ENCODE assay signal across 16 cellular contexts in genomic region chr7:30460246-30460633, GRCh38. TPM values are rescaled to one million over a fixed set of nuclear protein-coding genes. Genes with fewer than 3 reads are reported as not detected.
DNase-seq lines count a peak whose midpoint lies in the region; ATAC-seq, FAIRE-seq and TF ChIP-seq lines count a peak whose summit lies in the region.
"Had no signal": no experiment of that assay in that cellular context is flagged by ENCODE, and none has a peak within 500 bp of the region (broad histone marks: within the 10 kb centered on the region; RNA-seq: fewer than 3 reads in every experiment).

No MANE protein-coding gene starts in this region.

- peak overlapping the region; percentile 46; the same call in 1 of the 3 replicates for H2BK15ac ChIP-seq in IMR-90 (ENCODE audit: low read depth, low read length)

- peak overlapping the region; percentile 78 for H2BK5ac ChIP-seq in IMR-90 (ENCODE audit: low read depth, low read length, poor library complexity, severe bottlenecking)

- 100% methylated on average over 1 of the region's 4 CpGs; no CpG with 5 or more reads in 1 of the 2 experiments for WGBS in IMR-90 (ENCODE audit: extremely low coverage in 2 of 2, insufficient read length in 1 of 2), 2 experiments
- WGBS in thyroid gland, 2 donors = 83 to 90% methylated on average over 4 of the region's 4 CpGs
- 81 to 84% methylated on average over 4 of the region's 4 CpGs for WGBS in body of pancreas, 2 donors

- peak overlapping the region; percentile 73 for H3K14ac ChIP-seq in IMR-90 (replicated peaks; ENCODE audit: low read depth, low read length)

- H3K4ac ChIP-seq in IMR-90 (ENCODE audit: low read depth, low read length) = peak overlapping the region; percentile 58

- H4K5ac ChIP-seq in IMR-90 (ENCODE audit: low read depth, low read length) = peak overlapping the region; percentile 59

- H3K27me3 ChIP-seq in IMR-90 (ENCODE audit: control insufficient read depth, insufficient read depth, low read length) (no peaks in the 10 kb centered on the region), brain microvascular endothelial cell (replicated peaks) (no peaks in the 10 kb centered on the region), thyroid gland (no peaks in the 10 kb centered on the region), body of pancreas (no peaks in the 10 kb centered on the region)
- H3K27me3 ChIP-seq: dorsolateral prefrontal cortex had no signal

- H3K27ac ChIP-seq in IMR-90 (ENCODE audit: insufficient read depth, low read length) (peak overlapping the region; percentile 61; the same call in 1 of the 2 replicates), brain microvascular endothelial cell (peak overlapping the region; percentile 78), thyroid gland (peak overlapping the region in 2 of 3 donors; percentile 39 to 52), body of pancreas (no peak overlapping the region)
- H3K27ac ChIP-seq: dorsolateral prefrontal cortex, VCaP had no signal

- DNase-seq in IMR-90 (no peak), brain microvascular endothelial cell (no peak), mucosa of descending colon (peak in 1 of 3 donors; percentile 28), thyroid gland (no peak), body of pancreas (no peak), HTR-8/SVneo (ENCODE audit: insufficient read length, low spot score) (no peak), ecto neural progenitor cell (ENCODE audit: low spot score) (no peak)
- DNase-seq: activated naive CD8-positive, alpha-beta T cell treated with anti-CD3 and anti-CD28 coated beads, Interleukin-2, amount 50 U/mL, for 24 hours; dorsolateral prefrontal cortex; NCI-H1694 treated with DMSO at 0.1 percent for 48 hours; NCI-H748 treated with DMSO at 0.1 percent for 48 hours; occipital lobe; SHP77 treated with DMSO at 0.1 percent for 48 hours; stimulated activated CD4-positive, alpha-beta T cell treated with anti-CD3 and anti-CD28 coated beads, Interleukin-2, amount 100 ng/mL, for 48 hours; stimulated activated naive B cell treated with anti-CD40 and anti-IgM and Interleukin-4, amounts not matched to agents 10 μg/mL and 1 μg/mL and 100 μg/mL, for 72 hours had no signal

- H3K4me1 ChIP-seq in IMR-90 (ENCODE audit: control insufficient read depth, insufficient read depth, low read length) = peaks cover 20% of the 10 kb centered on the region
- peaks cover 16% of the 10 kb centered on the region for H3K4me1 ChIP-seq in mucosa of descending colon (ENCODE audit: low read depth)
- H3K4me1 ChIP-seq in thyroid gland = peaks cover 32 to 54% of the 10 kb centered on the region in 2 donors
- H3K4me1 ChIP-seq in body of pancreas = no peaks in the 10 kb centered on the region

- H3K23ac ChIP-seq in IMR-90 (ENCODE audit: low read depth, low read length) = peak overlapping the region; percentile 83; the same call in 1 of the 2 replicates

- in situ Hi-C loops in IMR-90 (cut with MboI; ENCODE audit: low sequenced_read_pairs) (no loop called here), brain microvascular endothelial cell (cut with HindIII; ENCODE audit: low pct_ligation_motif_present, low sequenced_read_pairs) (no loop called here)

- no peak for TF ChIP-seq RAD21 in IMR-90 (IDR thresholded peaks at IDR 0.05; ENCODE audit: low read length)

- H3K9me3 ChIP-seq in IMR-90 (ENCODE audit: control insufficient read depth, insufficient read depth, low read length) (no peaks in the 10 kb centered on the region), mucosa of descending colon (no peaks in the 10 kb centered on the region), thyroid gland (no peaks in the 10 kb centered on the region), body of pancreas (no peaks in the 10 kb centered on the region)

- H3K36me3 ChIP-seq in IMR-90 (ENCODE audit: control insufficient read depth, insufficient read depth, low read length) (peaks cover 7% of the 10 kb centered on the region; the same call in 1 of the 2 replicates), brain microvascular endothelial cell (replicated peaks) (no peaks in the 10 kb centered on the region), mucosa of descending colon (ENCODE audit: low read depth) (no peaks in the 10 kb centered on the region), thyroid gland (peaks cover 11 to 21% of the 10 kb centered on the region in 2 donors), body of pancreas (replicated peaks in 1 of 2; ENCODE audit: insufficient read depth in 1 of 2, low read depth in 2 of 2) (no peaks in the 10 kb centered on the region)

- BruUV-seq in IMR-90 (replicated peaks; lab: Mats Ljungman, UMichigan) = no TSS peak

- intact Hi-C loops in IMR-90 (cut with micrococcal nuclease) (no loop called here), mucosa of descending colon (cut with DNase I, micrococcal nuclease) (no loop called here), thyroid gland (cut with DNase I) (no loop called here), body of pancreas (cut with DNase I) (no loop called here)

- no peak for FAIRE-seq in HTR-8/SVneo (lab: Jason Lieb, UNC)

- peak overlapping the region; percentile 73 for H2AFZ ChIP-seq in IMR-90 (replicated peaks; ENCODE audit: low read length, poor library complexity)

- peak overlapping the region; percentile 6 to 75; a peak in 2 of 4 replicates for H4K8ac ChIP-seq in IMR-90 (ENCODE audit: low read depth in 2 of 2, low read length in 2 of 2)

- H2AK5ac ChIP-seq in IMR-90 (ENCODE audit: low read depth, low read length) = peak overlapping the region; percentile 24; the same call in 1 of the 2 replicates

- POLR2A ChIA-PET in IMR-90 (lab: Charles Lee; ENCODE audit: unreplicated experiment) = no interaction called here

- no peak overlapping the region for H3K9ac ChIP-seq in IMR-90 (ENCODE audit: low read depth, low read length)

- H3K4me3 ChIP-seq in IMR-90 (ENCODE audit: insufficient read depth, low read depth, low read length) = no peak overlapping the region
- no peak overlapping the region for H3K4me3 ChIP-seq in brain microvascular endothelial cell (ENCODE audit: low read depth, low read length)
- H3K4me3 ChIP-seq in mucosa of descending colon = no peak overlapping the region
- no peak overlapping the region for H3K4me3 ChIP-seq in thyroid gland (replicated peaks in 1 of 3)
- no peak overlapping the region for H3K4me3 ChIP-seq in body of pancreas
- H3K4me3 ChIP-seq: dorsolateral prefrontal cortex had no signal

- H3K9me1 ChIP-seq in IMR-90 (ENCODE audit: insufficient read depth, low read length) = peaks cover 7% of the 10 kb centered on the region

- peak overlapping the region; percentile 22 for H2AK9ac ChIP-seq in IMR-90 (replicated peaks; ENCODE audit: low read depth, low read length, poor library complexity)

- ATAC-seq in IMR-90 (ENCODE audit: low read depth) (no peak), mucosa of descending colon (peak; percentile 37), body of pancreas (no peak)
- ATAC-seq: activated naive CD8-positive, alpha-beta T cell treated with anti-CD3 and anti-CD28 coated beads, Interleukin-2, amount 50 U/mL, for 24 hours; stimulated activated naive B cell treated with anti-CD40 and anti-IgM and Interleukin-4, amounts not matched to agents 10 μg/mL and 1 μg/mL and 100 μg/mL, for 72 hours had no signal

- peak overlapping the region; percentile 51; the same call in 1 of the 2 replicates for H4K91ac ChIP-seq in IMR-90 (ENCODE audit: insufficient read depth, low read depth, low read length)

- peak overlapping the region; percentile 72 for H2BK120ac ChIP-seq in IMR-90 (ENCODE audit: low read depth, low read length)

- peak overlapping the region; percentile 45; the same call in 1 of the 2 replicates for H3K56ac ChIP-seq in IMR-90 (ENCODE audit: extremely low read depth, insufficient read depth, low read length)

- dilution Hi-C loops in IMR-90 (cut with HindIII; ENCODE audit: low sequenced_read_pairs, unreplicated experiment) = no loop called here

- H3K18ac ChIP-seq in IMR-90 (ENCODE audit: low read depth, low read length) = peak overlapping the region; percentile 35

- H2BK20ac ChIP-seq in IMR-90 (ENCODE audit: low read depth, low read length) = peak overlapping the region; percentile 18

- TF ChIP-seq POLR2A in IMR-90 (IDR thresholded peaks at IDR 0.05; ENCODE audit: low read depth, low read length) = no peak
- no peak for TF ChIP-seq POLR2A in thyroid gland (IDR thresholded peaks at IDR 0.05)
- TF ChIP-seq POLR2A in body of pancreas (IDR thresholded peaks at IDR 0.05) = no peak

- peaks cover 5 to 9% of the 10 kb centered on the region in 2 experiments for H3K79me1 ChIP-seq in IMR-90 (ENCODE audit: low read depth in 1 of 2, low read length in 2 of 2)

- CTCF ChIA-PET in IMR-90 (lab: Yijun Ruan, JAX) = interaction anchor here (1.0 to 2.2 kb wide), 2 partner anchors 9 to 185 kb away, joined by 5 to 11 read pairs; no protein-coding TSS in a partner anchor

- no peaks in the 10 kb centered on the region for H4K20me1 ChIP-seq in IMR-90 (ENCODE audit: insufficient read depth, low read length)

- no peak for TF ChIP-seq CTCF in IMR-90 (conservative IDR thresholded peaks at IDR 0.05; ENCODE audit: low read depth, low read length)
- TF ChIP-seq CTCF in brain microvascular endothelial cell (IDR thresholded peaks at IDR 0.05; ENCODE audit: low read depth, low read length, missing control alignments) = no peak
- no peak for TF ChIP-seq CTCF in mucosa of descending colon (IDR thresholded peaks at IDR 0.05)
- TF ChIP-seq CTCF in thyroid gland (IDR thresholded peaks at IDR 0.05) = no peak
- no peak for TF ChIP-seq CTCF in body of pancreas (IDR thresholded peaks at IDR 0.05)

- H3K4me2 ChIP-seq in IMR-90 (ENCODE audit: low read depth, low read length) = peak overlapping the region; percentile 58

TF ChIP-seq in IMR-90, 13 proteins besides CTCF, POLR2A, EP300 and RAD21 (continues in another document):
- no peak for TF ChIP-seq SMC3 (IDR thresholded peaks at IDR 0.05; ENCODE audit: low read depth, low read length)

RNA-seq across cellular contexts. Expression of gene NOD1, which starts 18.3 kb away (rescaled TPM):
- total RNA-seq in IMR-90 (2012; rRNA removed) (1.4 and 1.8 TPM in 2 replicates), mucosa of descending colon (10 to 100 TPM; 13.2 to 14.4 (median 13.2) TPM), thyroid gland (10 to 100 TPM; 15.6 to 50.4 (median 26.7) TPM), body of pancreas (1 to 10 TPM; 3.6 to 4.6 TPM)
- 2.7 and 3.0 TPM in 2 replicates for polyA plus RNA-seq in IMR-90 (2012; rRNA removed)
- 1.3 and 1.4 TPM in 2 replicates for polyA plus RNA-seq in IMR-90 (2012; cell fraction: cytosol; rRNA removed)
- polyA plus RNA-seq in IMR-90 (2012; cell fraction: nucleus; rRNA removed; ENCODE audit: low replicate concordance) = 5.8 and 9.5 TPM in 2 replicates

RNA-seq across cellular contexts. Expression of gene GGCT, which starts 44.4 kb away (rescaled TPM):
- 12.0 and 17.5 TPM in 2 replicates for total RNA-seq in IMR-90 (2012; rRNA removed)
- polyA plus RNA-seq in IMR-90 (2012; rRNA removed) = 18.6 and 19.1 TPM in 2 replicates
- 12.4 and 17.8 TPM in 2 replicates for polyA plus RNA-seq in IMR-90 (2012; cell fraction: cytosol; rRNA removed)
- polyA plus RNA-seq in IMR-90 (2012; cell fraction: nucleus; rRNA removed; ENCODE audit: low replicate concordance) = 3.6 and 4.5 TPM in 2 replicates
- 10 to 100 TPM; 29.9 to 50.2 (median 32.8) TPM for total RNA-seq in mucosa of descending colon
- 10 to 100 TPM; 24.1 to 47.0 (median 30.1) TPM for total RNA-seq in thyroid gland
- 10 to 100 TPM; 13.5 to 42.2 TPM for total RNA-seq in body of pancreas

Comparison
In these comparisons a context has a peak if more than half of its experiments do, and no peak if none do; other contexts are left out.
1. H3K27ac ChIP-seq: peak in IMR-90 (single experiment), brain microvascular endothelial cell (single experiment) and thyroid gland (2 of 3); none in body of pancreas (0 of 4).